In genomic region chr6:86203044-86203443, GRCh38 we compare ENCODE assay signal across 31 cellular contexts.
DNase-seq lines count a peak whose midpoint lies in the region; ATAC-seq, FAIRE-seq and TF ChIP-seq lines count a peak whose summit lies in the region.
"Had no signal": no experiment of that assay in that cellular context is flagged by ENCODE, and none has a peak within 500 bp of the region (broad histone marks: within the 10 kb centered on the region; RNA-seq: fewer than 3 reads in every experiment).

No MANE protein-coding gene starts in this region.

- H3K79me2 ChIP-seq in H9 (ENCODE audit: insufficient read depth, low read length), result no peaks in the 10 kb centered on the region

- FAIRE-seq in GM12891 (lab: Jason Lieb, UNC) (no peak), RCC 7860 (lab: Jason Lieb, UNC) (no peak)
- FAIRE-seq: bronchial epithelial cell, colon had no signal

- no peaks in the 10 kb centered on the region for H3K79me1 ChIP-seq in H9 (ENCODE audit: insufficient read depth, low read depth, low read length, poor library complexity, severe bottlenecking)

- H3K4me1 ChIP-seq in H9 (ENCODE audit: insufficient read depth, low read length), result peaks cover 2% of the 10 kb centered on the region; the same call in 1 of the 2 replicates
- H3K4me1 ChIP-seq: foreskin keratinocyte, left lung had no signal

- H3K18ac ChIP-seq in H9 (ENCODE audit: insufficient read length, low read depth, low read length), result no peak overlapping the region

- H4K20me1 ChIP-seq in H9 (ENCODE audit: control insufficient read depth, insufficient read depth, insufficient read length), result no peaks in the 10 kb centered on the region

- H3T11ph ChIP-seq in H9 (ENCODE audit: low read length), result no peak overlapping the region

- no peak for TF ChIP-seq CTCF in H9 (conservative IDR thresholded peaks at IDR 0.05)

- H4K8ac ChIP-seq in H9 (replicated peaks; ENCODE audit: insufficient read length, low read depth, low read length), result no peak overlapping the region

- H2AFZ ChIP-seq in H9 (ENCODE audit: low read length), result no peak overlapping the region

- peak overlapping the region; percentile 58 for H3K27ac ChIP-seq in H9 (ENCODE audit: insufficient read length, low read depth, low read length)
- H3K27ac ChIP-seq: 22Rv1, foreskin keratinocyte, left lung, RWPE1, SK-N-MC, skin epidermis, WERI-Rb-1 had no signal

- no peak overlapping the region for H2BK12ac ChIP-seq in H9 (ENCODE audit: insufficient read length, low read depth, low read length)

- no CpG with 5 or more reads among the region's 3 CpGs for WGBS in H9 (ENCODE audit: extremely low coverage, insufficient read length, low lambda C conversion rate)

- H4K5ac ChIP-seq in H9 (ENCODE audit: insufficient read length, low read depth, low read length), result no peak overlapping the region

- no peak overlapping the region for H2BK20ac ChIP-seq in H9 (ENCODE audit: low read depth, low read length, poor library complexity, severe bottlenecking)

- H3K36me3 Mint-ChIP-seq in H9 (ENCODE audit: insufficient read depth in 1 of 3, low read depth in 3 of 3), result peaks cover 3 to 38% (median 6%) of the 10 kb centered on the region in 3 experiments; a peak in 5 of 7 replicates
- H3K36me3 Mint-ChIP-seq: CD4-positive, CD25-positive, alpha-beta regulatory T cell had no signal

- H3K4me2 ChIP-seq in H9 (ENCODE audit: insufficient read depth, insufficient read length, low read length), result no peak overlapping the region

- no peak overlapping the region for H3K56ac ChIP-seq in H9 (ENCODE audit: insufficient read length, low read depth, low read length)

- H3K4ac ChIP-seq in H9 (ENCODE audit: low read depth, low read length), result no peak overlapping the region

- no peak for DNase-seq in GM12891 (ENCODE audit: insufficient read length, low spot score)
- DNase-seq in H9, result no peak
- DNase-seq in T-helper 1 cell, result no peak
- no peak for DNase-seq in RCC 7860 (ENCODE audit: low spot score)
- DNase-seq: activated naive CD4-positive, alpha-beta T cell treated with anti-CD3 and anti-CD28 coated beads, Interleukin-2, amount 50 U/mL, for 16 hours; CD4-positive, CD25-positive, alpha-beta regulatory T cell; effector memory CD4-positive, alpha-beta T cell; EL; foreskin keratinocyte; left lung; NCI-H1417 treated with DMSO at 0.1 percent for 48 hours; NCI-H2081 treated with DMSO at 0.1 percent for 48 hours; NCI-H345; NCI-H748 treated with DMSO at 0.1 percent for 48 hours; nucleus accumbens; stimulated activated CD4-positive, alpha-beta T cell treated with anti-CD3 and anti-CD28 coated beads, Interleukin-1b, Interleukin-23, amount 100 ng/mL, for 48 hours; trophoblast cell; WERI-Rb-1 had no signal

- no peak overlapping the region for H2BK5ac ChIP-seq in H9 (ENCODE audit: insufficient read length, low read length)

- no peak overlapping the region for H3K23ac ChIP-seq in H9 (ENCODE audit: insufficient read length, low read depth, low read length)

- no peak overlapping the region for H4K91ac ChIP-seq in H9 (ENCODE audit: insufficient read length, low read depth, low read length)

- H2BK120ac ChIP-seq in H9 (ENCODE audit: low read depth, low read length, poor library complexity, severe bottlenecking), result no peak overlapping the region

- TF ChIP-seq POLR2A in GM12891 (IDR thresholded peaks at IDR 0.05; ENCODE audit: low read depth, low read length), result no peak

- no peak overlapping the region for H2BK15ac ChIP-seq in H9 (ENCODE audit: low read depth, low read length)

- H3K27ac Mint-ChIP-seq in H9, result peak overlapping the region in 2 of 3 experiments; percentile 20 to 36; a peak in 3 of 7 replicates
- H3K27ac Mint-ChIP-seq: activated T-helper 1 cell treated with anti-CD3 and anti-CD28 coated beads, Interleukin-12 subunit alpha, Interleukin-12 subunit beta, Interleukin-2, Interleukin-4 antibody, amounts not matched to agents 30 ng/mL and 10 ng/mL and 1 ng/mL, durations not matched to agents 14 hours and 24 hours and 36 hours; CD4-positive, CD25-positive, alpha-beta regulatory T cell; T-helper 2 cell treated with Interferon-gamma antibody and Interleukin-4, amounts not matched to agents 5 μg/mL and 100 μg/mL, for 36 hours had no signal

- no peaks in the 10 kb centered on the region for H3K27me3 ChIP-seq in H9 (ENCODE audit: insufficient read depth, low read length)
- H3K27me3 ChIP-seq: foreskin keratinocyte, left lung had no signal

- no peak overlapping the region for H3K9ac ChIP-seq in H9 (ENCODE audit: extremely low read depth, insufficient read length, low read length)

- no peaks in the 10 kb centered on the region for H3K9me3 ChIP-seq in H9 (ENCODE audit: control insufficient read depth, low read depth, low read length)

- no peak overlapping the region for H3K4me3 Mint-ChIP-seq in H9
- H3K4me3 Mint-ChIP-seq: activated T-helper 1 cell treated with anti-CD3 and anti-CD28 coated beads, Interleukin-12 subunit alpha, Interleukin-12 subunit beta, Interleukin-2, Interleukin-4 antibody, amounts not matched to agents 30 ng/mL and 10 ng/mL and 1 ng/mL, durations not matched to agents 14 hours and 24 hours and 36 hours; CD4-positive, CD25-positive, alpha-beta regulatory T cell; T-helper 2 cell treated with Interferon-gamma antibody and Interleukin-4, amounts not matched to agents 5 μg/mL and 100 μg/mL, for 36 hours had no signal

- H3K14ac ChIP-seq in H9 (ENCODE audit: insufficient read depth, low read length), result no peak overlapping the region

- ATAC-seq in GM19395 (IDR thresholded peaks at IDR 0.05; ENCODE audit: unreplicated experiment) (peak; percentile 76), HG03354 (IDR thresholded peaks at IDR 0.05; ENCODE audit: poor library complexity, severe bottlenecking, unreplicated experiment) (peak; percentile 91), GM21360 (IDR thresholded peaks at IDR 0.05; ENCODE audit: unreplicated experiment) (no peak), GM18861 (IDR thresholded peaks at IDR 0.05; ENCODE audit: unreplicated experiment) (no peak)
- ATAC-seq: foreskin keratinocyte, HCT116, left lung had no signal

- no peak overlapping the region for H2AK5ac ChIP-seq in H9 (ENCODE audit: insufficient read length, low read length)

- no peaks in the 10 kb centered on the region for H3K27me3 Mint-ChIP-seq in H9 (ENCODE audit: low read depth)
- H3K27me3 Mint-ChIP-seq: CD4-positive, CD25-positive, alpha-beta regulatory T cell had no signal

- H3K4me1 Mint-ChIP-seq in H9, result peaks cover 10 to 20% of the 10 kb centered on the region in 2 experiments
- H3K4me1 Mint-ChIP-seq: CD4-positive, CD25-positive, alpha-beta regulatory T cell had no signal

- H3K9me3 Mint-ChIP-seq in H9, result peaks cover 12 to 13% of the 10 kb centered on the region in 2 experiments
- H3K9me3 Mint-ChIP-seq: activated T-helper 1 cell treated with anti-CD3 and anti-CD28 coated beads, Interleukin-12 subunit alpha, Interleukin-12 subunit beta, Interleukin-2, Interleukin-4 antibody, amounts not matched to agents 30 ng/mL and 10 ng/mL and 1 ng/mL, durations not matched to agents 14 hours and 24 hours and 36 hours had no signal

- no peaks in the 10 kb centered on the region for H3K23me2 ChIP-seq in H9 (ENCODE audit: insufficient read length, low read depth, low read length, poor library complexity, severe bottlenecking)

TF ChIP-seq in GM12891, 5 proteins besides CTCF, POLR2A, EP300 and RAD21:
- TF ChIP-seq PAX5 (IDR thresholded peaks at IDR 0.05; ENCODE audit: insufficient read depth, low read length, severe bottlenecking) (no peak), POLR2AphosphoS5 (IDR thresholded peaks at IDR 0.05; ENCODE audit: low read depth, low read length) (no peak), SPI1 (IDR thresholded peaks at IDR 0.05; ENCODE audit: low read depth, low read length) (peak; percentile 53; the same call in 1 of the 2 replicates)

Comparison
In these comparisons a context has a peak if more than half of its experiments do, and no peak if none do; other contexts are left out.
1. ATAC-seq: peak in GM19395 (single experiment) and HG03354 (single experiment); none in GM21360 (single experiment) and GM18861 (single experiment).